In genomic region chr6:41785689-41786450, GRCh38 we compare ENCODE assay signal across 9 cellular contexts. TPM values are rescaled to one million over a fixed set of nuclear protein-coding genes. Genes with fewer than 3 reads are reported as not detected.
DNase-seq lines count a peak whose midpoint lies in the region; ATAC-seq, FAIRE-seq and TF ChIP-seq lines count a peak whose summit lies in the region.
"Had no signal": no experiment of that assay in that cellular context is flagged by ENCODE, and none has a peak within 500 bp of the region (broad histone marks: within the 10 kb centered on the region; RNA-seq: fewer than 3 reads in every experiment).

No MANE protein-coding gene starts in this region.

- H4K20me1 ChIP-seq in DND-41 (ENCODE audit: insufficient read depth, low read length) = peaks cover 8% of the 10 kb centered on the region; the same call in 1 of the 2 replicates
- H4K20me1 ChIP-seq in keratinocyte (ENCODE audit: control insufficient read depth, extremely low read depth, insufficient read depth, low read length) = no peaks in the 10 kb centered on the region

- WGBS in suprapubic skin = 18% methylated on average over 15 of the region's 29 CpGs

- ATAC-seq in DND-41 (ENCODE audit: insufficient read depth, low read depth) (no peak; the same call in 1 of the 3 replicates), GM19328 (IDR thresholded peaks at IDR 0.05; ENCODE audit: unreplicated experiment) (no peak)

- peaks cover 17% of the 10 kb centered on the region for H3K27me3 Mint-ChIP-seq in brain

- no peaks in the 10 kb centered on the region for H3K9me1 ChIP-seq in keratinocyte (ENCODE audit: control insufficient read depth, extremely low read depth, insufficient read depth, low read length)

- peaks cover 2% of the 10 kb centered on the region for H3K27me3 ChIP-seq in DND-41 (ENCODE audit: insufficient read depth, low read length, poor library complexity)
- peaks cover 51% of the 10 kb centered on the region for H3K27me3 ChIP-seq in HUES6 (ENCODE audit: control insufficient read depth, insufficient read depth, low read length)
- no peaks in the 10 kb centered on the region for H3K27me3 ChIP-seq in keratinocyte (ENCODE audit: control insufficient read depth, extremely low read depth, insufficient read depth, low read length)
- no peaks in the 10 kb centered on the region for H3K27me3 ChIP-seq in suprapubic skin

- no peak for TF ChIP-seq CTCF in DND-41 (IDR thresholded peaks at IDR 0.05; ENCODE audit: borderline replicate concordance, extremely low read depth, low read length, poor library complexity, severe bottlenecking)
- TF ChIP-seq CTCF in brain (conservative IDR thresholded peaks at IDR 0.05) = no peak
- no peak for TF ChIP-seq CTCF in keratinocyte (optimal IDR thresholded peaks at IDR 0.05 in 1 of 3, IDR thresholded peaks at IDR 0.05 in 1 of 3, conservative IDR thresholded peaks at IDR 0.05 in 1 of 3; ENCODE audit: extremely low read depth in 1 of 3, insufficient read depth in 2 of 3, low read length in 3 of 3)
- no peak for TF ChIP-seq CTCF in suprapubic skin (IDR thresholded peaks at IDR 0.05)

- no peak for FAIRE-seq in keratinocyte (lab: Jason Lieb, UNC)

- H3K36me3 ChIP-seq in DND-41 (ENCODE audit: insufficient read depth, low read length) (peaks cover 21% of the 10 kb centered on the region), HUES6 (ENCODE audit: control insufficient read depth, insufficient read depth, low read length) (peaks cover 21% of the 10 kb centered on the region), keratinocyte (ENCODE audit: control insufficient read depth in 2 of 2, extremely low read depth in 1 of 2, insufficient read depth in 2 of 2, low read length in 2 of 2) (peaks cover 12 to 16% of the 10 kb centered on the region in 2 experiments), suprapubic skin (peaks cover 19% of the 10 kb centered on the region)

- H3K4me3 ChIP-seq in DND-41 (ENCODE audit: low read depth in 1 of 2, low read length in 2 of 2) (peak overlapping the region; percentile 85 to 99; a peak in 3 of 4 replicates), HUES6 (ENCODE audit: low read depth, low read length) (peak overlapping the region; percentile 91), keratinocyte (ENCODE audit: control insufficient read depth in 2 of 3, extremely low read depth in 1 of 3, insufficient read depth in 2 of 3, low read depth in 1 of 3, low read length in 3 of 3) (peak overlapping the region; percentile 86 to 100 (median 97)), suprapubic skin (peak overlapping the region; percentile 78)

- peak overlapping the region; percentile 92 to 97 (median 93) for H3K4me3 Mint-ChIP-seq in brain

- H3K9me3 Mint-ChIP-seq in brain = peaks cover 0 to 7% (median 0%) of the 10 kb centered on the region in 5 experiments

- DNase-seq in DND-41 (no peak), keratinocyte (ENCODE audit: low read depth, low spot score) (no peak), suprapubic skin (ENCODE audit: low spot score in 2 of 2) (no peak), DMS79 treated with DMSO at 0.1 percent for 48 hours (lab: John Stamatoyannopoulos, UW) (no peak), H4 (ENCODE audit: low spot score) (no peak)

- peaks cover 40% of the 10 kb centered on the region for H3K4me1 ChIP-seq in DND-41 (ENCODE audit: insufficient read depth, low read length)
- peaks cover 11% of the 10 kb centered on the region for H3K4me1 ChIP-seq in HUES6 (ENCODE audit: control insufficient read depth, insufficient read depth, low read length)
- H3K4me1 ChIP-seq in keratinocyte (ENCODE audit: control insufficient read depth, extremely low read depth, insufficient read depth, low read length) = peaks cover 32% of the 10 kb centered on the region
- peaks cover 47% of the 10 kb centered on the region for H3K4me1 ChIP-seq in suprapubic skin

- H3K9ac ChIP-seq in DND-41 (ENCODE audit: low read depth, low read length) = peak overlapping the region; percentile 79
- H3K9ac ChIP-seq in HUES6 (ENCODE audit: low read length) = peak overlapping the region; percentile 51
- peak overlapping the region; percentile 52 for H3K9ac ChIP-seq in keratinocyte (ENCODE audit: control insufficient read depth, extremely low read depth, insufficient read depth, low read length)

- H3K27ac ChIP-seq in DND-41 (ENCODE audit: low read length) (peak overlapping the region; percentile 50), HUES6 (ENCODE audit: low read depth, low read length) (no peak overlapping the region), keratinocyte (ENCODE audit: control insufficient read depth, insufficient read depth, low read length) (no peak overlapping the region), suprapubic skin (peak overlapping the region; percentile 96)

- H3K9me3 ChIP-seq in DND-41 (ENCODE audit: insufficient read depth, low read length, severe bottlenecking) = no peaks in the 10 kb centered on the region
- H3K9me3 ChIP-seq in HUES6 (ENCODE audit: control insufficient read depth, insufficient read depth, low read depth, low read length) = no peaks in the 10 kb centered on the region
- no peaks in the 10 kb centered on the region for H3K9me3 ChIP-seq in keratinocyte (ENCODE audit: control insufficient read depth, low read depth, low read length)
- no peaks in the 10 kb centered on the region for H3K9me3 ChIP-seq in suprapubic skin

- no peak for TF ChIP-seq POLR2A in suprapubic skin (IDR thresholded peaks at IDR 0.05)

- H2AFZ ChIP-seq in DND-41 (ENCODE audit: low read depth, low read length) = peak overlapping the region; percentile 67
- peak overlapping the region; percentile 55 for H2AFZ ChIP-seq in keratinocyte (ENCODE audit: control insufficient read depth, low read length)

- H3K4me2 ChIP-seq in DND-41 (ENCODE audit: insufficient read depth, low read length) (peak overlapping the region; percentile 90), keratinocyte (ENCODE audit: control insufficient read depth, extremely low read depth, insufficient read depth, low read depth, low read length) (peak overlapping the region; percentile 98)

- dilution Hi-C loops in keratinocyte (cut with MboI; ENCODE audit: extremely low pct_ligation_motif_present, low sequenced_read_pairs) = no loop called here

- peak overlapping the region; percentile 82 to 92 (median 86) for H3K27ac Mint-ChIP-seq in brain

- peaks cover 24% of the 10 kb centered on the region for H3K36me3 Mint-ChIP-seq in brain

- peaks cover 57% of the 10 kb centered on the region for H3K4me1 Mint-ChIP-seq in brain

- no peak for TF ChIP-seq EP300 in suprapubic skin (IDR thresholded peaks at IDR 0.05)

- H3K79me2 ChIP-seq in DND-41 (ENCODE audit: insufficient read depth, low read length) (peaks cover 42% of the 10 kb centered on the region), keratinocyte (ENCODE audit: control insufficient read depth, insufficient read depth, low read length) (peaks cover 17% of the 10 kb centered on the region)

RNA-seq across cellular contexts. Expression of gene TOMM6, which starts 1.6 kb away (rescaled TPM):
- polyA plus RNA-seq in brain (ENCODE audit: insufficient read depth, low read depth, low replicate concordance) (218 TPM), keratinocyte (266 to 449 TPM (median 374 TPM) in 3 replicates)
- 41.2 TPM for polyA plus RNA-seq in keratinocyte (2011; ENCODE audit: low read depth)
- 329 and 379 TPM in 2 replicates for polyA plus RNA-seq in keratinocyte (2011; cell fraction: cytosol; rRNA removed)
- polyA plus RNA-seq in keratinocyte (2011; cell fraction: nucleus; rRNA removed) = 135 and 194 TPM in 2 replicates
- polyA plus RNA-seq in keratinocyte (2012; ENCODE audit: low replicate concordance) = 315 and 317 TPM in 2 replicates
- polyA minus RNA-seq in keratinocyte = 53.6 to 136 TPM (median 100.0 TPM) in 3 replicates
- polyA minus RNA-seq in keratinocyte (2011; cell fraction: cytosol; rRNA and poly(A)+ RNA removed) = 82.3 TPM
- polyA minus RNA-seq in keratinocyte (2011; cell fraction: nucleus; rRNA and poly(A)+ RNA removed) = 17.5 and 20.6 TPM in 2 replicates
- 100 to 1,000 TPM in 3 of 4 donors, 10 to 100 TPM in 1; 50.2 to 165 (median 136) TPM for total RNA-seq in suprapubic skin
- 222 and 348 TPM in 2 replicates for total RNA-seq in H4 (2014; rRNA removed; shearing (Covaris generic))

RNA-seq across cellular contexts. Expression of gene PRICKLE4, which starts 5.3 kb away (rescaled TPM):
- polyA plus RNA-seq in brain (ENCODE audit: insufficient read depth, low read depth, low replicate concordance) (not detected), keratinocyte (0.13 to 0.61 TPM (median 0.32 TPM) in 3 replicates)
- polyA plus RNA-seq in keratinocyte (2011; ENCODE audit: low read depth) = not detected
- polyA plus RNA-seq in keratinocyte (2011; cell fraction: cytosol; rRNA removed) = 0.13 TPM in 1 of 2 replicates, not detected in the other
- 4.9 and 6.8 TPM in 2 replicates for polyA plus RNA-seq in keratinocyte (2011; cell fraction: nucleus; rRNA removed)
- 0.46 TPM in 1 of 2 replicates, not detected in the other for polyA plus RNA-seq in keratinocyte (2012; ENCODE audit: low replicate concordance)
- not detected in 3 replicates for polyA minus RNA-seq in keratinocyte
- not detected for polyA minus RNA-seq in keratinocyte (2011; cell fraction: cytosol; rRNA and poly(A)+ RNA removed)
- 1.0 and 1.5 TPM in 2 replicates for polyA minus RNA-seq in keratinocyte (2011; cell fraction: nucleus; rRNA and poly(A)+ RNA removed)
- total RNA-seq in suprapubic skin = 1 to 10 TPM in 2 of 4 donors, under 1 TPM in 1, not detected in 1; 0.34 to 4.6 (median 3.6) TPM
- not detected in 2 replicates for total RNA-seq in H4 (2014; rRNA removed; shearing (Covaris generic))
- total RNA-seq: T-helper 2 cell treated with Interferon-gamma antibody and Interleukin-4, amounts not matched to agents 100 ng/mL and 5 ng/mL, for 36 hours had no signal

RNA-seq across cellular contexts. Expression of gene FRS3, which starts 6.2 kb away (rescaled TPM):
- polyA plus RNA-seq in brain (ENCODE audit: insufficient read depth, low read depth, low replicate concordance) (16.7 TPM), keratinocyte (2.0 to 2.5 TPM (median 2.0 TPM) in 3 replicates)
- polyA plus RNA-seq in keratinocyte (2011; ENCODE audit: low read depth) = not detected
- 1.0 and 1.8 TPM in 2 replicates for polyA plus RNA-seq in keratinocyte (2011; cell fraction: cytosol; rRNA removed)
- 3.5 and 5.4 TPM in 2 replicates for polyA plus RNA-seq in keratinocyte (2011; cell fraction: nucleus; rRNA removed)
- 0.73 and 1.6 TPM in 2 replicates for polyA plus RNA-seq in keratinocyte (2012; ENCODE audit: low replicate concordance)
- 2.3 to 2.9 TPM (median 2.7 TPM) in 3 replicates for polyA minus RNA-seq in keratinocyte
- polyA minus RNA-seq in keratinocyte (2011; cell fraction: cytosol; rRNA and poly(A)+ RNA removed) = 0.96 TPM
- polyA minus RNA-seq in keratinocyte (2011; cell fraction: nucleus; rRNA and poly(A)+ RNA removed) = 0.54 and 0.95 TPM in 2 replicates
- total RNA-seq in suprapubic skin = 1 to 10 TPM; 1.9 to 3.9 (median 3.7) TPM
- total RNA-seq in H4 (2014; rRNA removed; shearing (Covaris generic)) = 0.66 and 1.1 TPM in 2 replicates

RNA-seq across cellular contexts. Expression of gene PGC, which starts 38.7 kb away (rescaled TPM):
- not detected for polyA plus RNA-seq in brain (ENCODE audit: insufficient read depth, low read depth, low replicate concordance)
- polyA plus RNA-seq in keratinocyte = not detected in 3 replicates
- not detected for polyA plus RNA-seq in keratinocyte (2011; ENCODE audit: low read depth)
- polyA plus RNA-seq in keratinocyte (2011; cell fraction: cytosol; rRNA removed) = not detected in 2 replicates
- polyA plus RNA-seq in keratinocyte (2011; cell fraction: nucleus; rRNA removed) = not detected in 2 replicates
- not detected in 2 replicates for polyA plus RNA-seq in keratinocyte (2012; ENCODE audit: low replicate concordance)
- polyA minus RNA-seq in keratinocyte = not detected in 3 replicates
- polyA minus RNA-seq in keratinocyte (2011; cell fraction: cytosol; rRNA and poly(A)+ RNA removed) = not detected
- not detected in 2 replicates for polyA minus RNA-seq in keratinocyte (2011; cell fraction: nucleus; rRNA and poly(A)+ RNA removed)
- total RNA-seq in suprapubic skin = not detected
- not detected in 2 replicates for total RNA-seq in H4 (2014; rRNA removed; shearing (Covaris generic))
- total RNA-seq: T-helper 2 cell treated with Interferon-gamma antibody and Interleukin-4, amounts not matched to agents 100 ng/mL and 5 ng/mL, for 36 hours had no signal

RNA-seq across cellular contexts. Expression of gene TFEB, which starts 50.5 kb away (rescaled TPM):
- polyA plus RNA-seq in brain (ENCODE audit: insufficient read depth, low read depth, low replicate concordance) = 52.4 TPM
- polyA plus RNA-seq in keratinocyte = 3.0 to 10.3 TPM (median 4.3 TPM) in 3 replicates
- polyA plus RNA-seq in keratinocyte (2011; ENCODE audit: low read depth) = 3.4 TPM
- polyA plus RNA-seq in keratinocyte (2011; cell fraction: cytosol; rRNA removed) = 4.2 and 5.5 TPM in 2 replicates
- 7.6 and 8.9 TPM in 2 replicates for polyA plus RNA-seq in keratinocyte (2011; cell fraction: nucleus; rRNA removed)
- 4.4 and 8.7 TPM in 2 replicates for polyA plus RNA-seq in keratinocyte (2012; ENCODE audit: low replicate concordance)
- 3.6 to 12.2 TPM (median 8.6 TPM) in 3 replicates for polyA minus RNA-seq in keratinocyte
- 10.2 TPM for polyA minus RNA-seq in keratinocyte (2011; cell fraction: cytosol; rRNA and poly(A)+ RNA removed)
- 6.7 and 9.1 TPM in 2 replicates for polyA minus RNA-seq in keratinocyte (2011; cell fraction: nucleus; rRNA and poly(A)+ RNA removed)
- total RNA-seq in suprapubic skin = 10 to 100 TPM; 19.0 to 23.3 (median 21.6) TPM
- total RNA-seq in H4 (2014; rRNA removed; shearing (Covaris generic)) = 1.6 and 9.2 TPM in 2 replicates

Comparison
In these comparisons a context has a peak if more than half of its experiments do, and no peak if none do; other contexts are left out.
1. H3K27ac ChIP-seq: peak in DND-41 (single experiment) and suprapubic skin (single experiment); none in HUES6 (single experiment) and keratinocyte (single experiment).
2. Peak in every context shown above with its lines, with median percentiles within 50 percentile points of each other: H3K4me3 ChIP-seq and H3K9ac ChIP-seq.